24 cellular contexts compared by ENCODE assay signal in genomic region chr11:132078230-132078629, GRCh38.
"Had no signal": no experiment of that assay in that cellular context is flagged by ENCODE, and none has a peak within 500 bp of the region (broad histone marks: within the 10 kb centered on the region; RNA-seq: fewer than 3 reads in every experiment).

No MANE protein-coding gene starts in this region.

- H3K9ac ChIP-seq: parathyroid adenoma had no signal

- DNase-seq: activated CD4-positive, alpha-beta memory T cell treated with anti-CD3 and anti-CD28 coated beads, Interleukin-2, amount 10 ng/mL, durations not matched to agents 7 days and 5 days; activated CD4-positive, alpha-beta T cell treated with anti-CD3 and anti-CD28 coated beads, Interleukin-2, amount 10 ng/mL, durations not matched to agents 24 days and 14 days; activated effector memory CD4-positive, alpha-beta T cell treated with Interleukin-2 at 50 U/mL for 16 hours; activated naive CD4-positive, alpha-beta T cell treated with anti-CD3 and anti-CD28 coated beads for 36 hours; activated naive CD8-positive, alpha-beta T cell treated with anti-CD3 and anti-CD28 coated beads, Interleukin-2, amount 10 ng/mL, durations not matched to agents 7 days and 5 days; activated T-cell treated with anti-CD3 and anti-CD28 coated beads, Interleukin-2, amount 50 U/mL, for 72 hours; body of pancreas; central memory CD4-positive, alpha-beta T cell; esophagus squamous epithelium; left lung; right lobe of liver; stimulated activated CD4-positive, alpha-beta T cell treated with anti-CD3 and anti-CD28 coated beads, Interleukin-15, amount 100 ng/mL, for 24 hours; stomach had no signal

- H3K27me3 Mint-ChIP-seq: activated CD4-positive, alpha-beta memory T cell treated with anti-CD3 and anti-CD28 coated beads, Interleukin-2, amount 10 ng/mL, durations not matched to agents 7 days and 5 days; activated CD4-positive, alpha-beta T cell treated with anti-CD3 and anti-CD28 coated beads, Interleukin-2, amount 10 ng/mL, durations not matched to agents 24 days and 14 days; activated naive CD8-positive, alpha-beta T cell treated with anti-CD3 and anti-CD28 coated beads, Interleukin-2, amount 10 ng/mL, durations not matched to agents 7 days and 5 days; natural killer cell treated with Interleukin-12 subunit alpha and Interleukin-12 subunit beta and Interleukin-15 and Interleukin-18, amount 100 ng/mL, for 72 hours; stimulated activated memory B cell treated with anti-CD40 and anti-IgM and Interleukin-4, amounts not matched to agents 10 μg/mL and 1 μg/mL and 100 μg/mL, for 72 hours had no signal

- H3K27ac ChIP-seq: body of pancreas, coronary artery, esophagus squamous epithelium, gastroesophageal sphincter, left lung, neutrophil, parathyroid adenoma, right lobe of liver, skin epidermis, stomach, suprapubic skin, tibial nerve had no signal

- ATAC-seq: activated CD4-positive, CD25-positive, alpha-beta regulatory T cell treated with anti-CD3 and anti-CD28 coated beads, Interleukin-2, amount 50 U/mL, for 24 hours; activated T-cell treated with anti-CD3 and anti-CD28 coated beads, Interleukin-2, amount 50 U/mL, for 72 hours; body of pancreas; gastroesophageal sphincter; left lung; natural killer cell treated with Interleukin-12 subunit alpha and Interleukin-12 subunit beta and Interleukin-15 and Interleukin-18, amount 100 ng/mL, for 72 hours; right lobe of liver; stimulated activated memory B cell treated with anti-CD40 and anti-IgM and Interleukin-4, amounts not matched to agents 10 μg/mL and 1 μg/mL and 100 μg/mL, for 72 hours had no signal

- H3K4me3 Mint-ChIP-seq: activated CD4-positive, alpha-beta memory T cell treated with anti-CD3 and anti-CD28 coated beads, Interleukin-2, amount 10 ng/mL, durations not matched to agents 7 days and 5 days; activated CD4-positive, alpha-beta T cell treated with anti-CD3 and anti-CD28 coated beads, Interleukin-2, amount 10 ng/mL, durations not matched to agents 24 days and 14 days; activated naive CD4-positive, alpha-beta T cell treated with anti-CD3 and anti-CD28 coated beads for 36 hours; activated naive CD8-positive, alpha-beta T cell treated with anti-CD3 and anti-CD28 coated beads, Interleukin-2, amount 10 ng/mL, durations not matched to agents 7 days and 5 days; activated T-cell treated with anti-CD3 and anti-CD28 coated beads, Interleukin-2, amount 50 U/mL, for 72 hours; natural killer cell treated with Interleukin-12 subunit alpha and Interleukin-12 subunit beta and Interleukin-15 and Interleukin-18, amount 100 ng/mL, for 72 hours; stimulated activated memory B cell treated with anti-CD40 and anti-IgM and Interleukin-4, amounts not matched to agents 10 μg/mL and 1 μg/mL and 100 μg/mL, for 72 hours had no signal

- H3K4me3 ChIP-seq: body of pancreas, coronary artery, esophagus squamous epithelium, gastroesophageal sphincter, left lung, lung, right lobe of liver, skin epidermis, stomach, suprapubic skin, tibial nerve had no signal

- H3K27me3 ChIP-seq: body of pancreas, gastroesophageal sphincter, left lung, neutrophil, right lobe of liver, stomach, suprapubic skin, tibial nerve had no signal

- H3K4me1 ChIP-seq: body of pancreas, esophagus squamous epithelium, left lung, parathyroid adenoma, right lobe of liver, stomach, suprapubic skin had no signal

- H3K36me3 Mint-ChIP-seq: activated naive CD8-positive, alpha-beta T cell treated with anti-CD3 and anti-CD28 coated beads, Interleukin-2, amount 10 ng/mL, durations not matched to agents 7 days and 5 days; natural killer cell treated with Interleukin-12 subunit alpha and Interleukin-12 subunit beta and Interleukin-15 and Interleukin-18, amount 100 ng/mL, for 72 hours; stimulated activated memory B cell treated with anti-CD40 and anti-IgM and Interleukin-4, amounts not matched to agents 10 μg/mL and 1 μg/mL and 100 μg/mL, for 72 hours had no signal

- H3K9me3 Mint-ChIP-seq: activated T-cell treated with anti-CD3 and anti-CD28 coated beads, Interleukin-2, amount 50 U/mL, for 72 hours; stimulated activated memory B cell treated with anti-CD40 and anti-IgM and Interleukin-4, amounts not matched to agents 10 μg/mL and 1 μg/mL and 100 μg/mL, for 72 hours had no signal

- H3K9me3 ChIP-seq: gastroesophageal sphincter, neutrophil, right lobe of liver, suprapubic skin had no signal

- H3K36me3 ChIP-seq: esophagus squamous epithelium, gastroesophageal sphincter, left lung, neutrophil, right lobe of liver, stomach, suprapubic skin, tibial nerve had no signal

- H3K4me1 Mint-ChIP-seq: activated CD4-positive, alpha-beta memory T cell treated with anti-CD3 and anti-CD28 coated beads, Interleukin-2, amount 10 ng/mL, durations not matched to agents 7 days and 5 days; activated CD4-positive, alpha-beta T cell treated with anti-CD3 and anti-CD28 coated beads, Interleukin-2, amount 10 ng/mL, durations not matched to agents 24 days and 14 days; activated naive CD8-positive, alpha-beta T cell treated with anti-CD3 and anti-CD28 coated beads, Interleukin-2, amount 10 ng/mL, durations not matched to agents 7 days and 5 days; stimulated activated memory B cell treated with anti-CD40 and anti-IgM and Interleukin-4, amounts not matched to agents 10 μg/mL and 1 μg/mL and 100 μg/mL, for 72 hours had no signal

- H3K27ac Mint-ChIP-seq: activated CD4-positive, alpha-beta memory T cell treated with anti-CD3 and anti-CD28 coated beads, Interleukin-2, amount 10 ng/mL, durations not matched to agents 7 days and 5 days; activated CD4-positive, alpha-beta T cell treated with anti-CD3 and anti-CD28 coated beads, Interleukin-2, amount 10 ng/mL, durations not matched to agents 24 days and 14 days; activated naive CD4-positive, alpha-beta T cell treated with anti-CD3 and anti-CD28 coated beads for 36 hours; activated naive CD8-positive, alpha-beta T cell treated with anti-CD3 and anti-CD28 coated beads, Interleukin-2, amount 10 ng/mL, durations not matched to agents 7 days and 5 days; activated T-cell treated with anti-CD3 and anti-CD28 coated beads, Interleukin-2, amount 50 U/mL, for 72 hours; natural killer cell treated with Interleukin-12 subunit alpha and Interleukin-12 subunit beta and Interleukin-15 and Interleukin-18, amount 100 ng/mL, for 72 hours; stimulated activated memory B cell treated with anti-CD40 and anti-IgM and Interleukin-4, amounts not matched to agents 10 μg/mL and 1 μg/mL and 100 μg/mL, for 72 hours had no signal

- H2AFZ ChIP-seq: parathyroid adenoma had no signal
